16 cellular contexts compared by ENCODE assay signal in genomic region chr1:241839369-241839990, GRCh38. TPM values are rescaled to one million over a fixed set of nuclear protein-coding genes. Genes with fewer than 3 reads are reported as not detected.
DNase-seq lines count a peak whose midpoint lies in the region; ATAC-seq lines count a peak whose summit lies in the region.
"Had no signal": no experiment of that assay in that cellular context is flagged by ENCODE, and none has a peak within 500 bp of the region (broad histone marks: within the 10 kb centered on the region; RNA-seq: fewer than 3 reads in every experiment).

No MANE protein-coding gene starts in this region.

- peak overlapping the region in 1 of 2 donors; percentile 55 for H3K27ac Mint-ChIP-seq in stimulated activated naive CD8-positive, alpha-beta T cell treated with anti-CD3 and anti-CD28 coated beads, Interleukin-15, amount 100 ng/mL, for 72 hours

- H3K9me3 Mint-ChIP-seq in stimulated activated naive CD8-positive, alpha-beta T cell treated with anti-CD3 and anti-CD28 coated beads, Interleukin-15, amount 100 ng/mL, for 72 hours, result no peaks in the 10 kb centered on the region
- H3K9me3 Mint-ChIP-seq: activated T-cell treated with anti-CD3 and anti-CD28 coated beads, Interleukin-2, amount 50 U/mL, for 4 hours had no signal

- H3K27me3 Mint-ChIP-seq in stimulated activated naive CD8-positive, alpha-beta T cell treated with anti-CD3 and anti-CD28 coated beads, Interleukin-15, amount 100 ng/mL, for 72 hours, result peaks cover 15% of the 10 kb centered on the region

- DNase-seq in stimulated activated naive CD8-positive, alpha-beta T cell treated with anti-CD3 and anti-CD28 coated beads, Interleukin-15, amount 100 ng/mL, for 72 hours, result no peak
- DNase-seq in stimulated activated naive CD8-positive, alpha-beta T cell treated with anti-CD3 and anti-CD28 coated beads, Interleukin-15, Interleukin-2, amounts not matched to agents 100 U/mL and 50 U/mL, for 24 hours, result no peak
- DNase-seq in M059J (ENCODE audit: low read depth) (peak; percentile 18), foreskin melanocyte (no peak), SK-N-DZ (ENCODE audit: low spot score) (no peak), GF-D8 (lab: John Stamatoyannopoulos, UW) (no peak)
- DNase-seq in activated CD8-positive, alpha-beta memory T cell treated with anti-CD3 and anti-CD28 coated beads, Interleukin-2, amount 50 U/mL, for 48 hours, result no peak
- DNase-seq: ACHN; activated CD4-positive, CD25-positive, alpha-beta regulatory T cell; activated T-cell treated with anti-CD3 and anti-CD28 coated beads, Interleukin-2, amount 50 U/mL, for 4 hours; effector memory CD4-positive, alpha-beta T cell; NCI-H187; SK-N-SH; stimulated activated CD4-positive, alpha-beta T cell treated with anti-CD3 and anti-CD28 coated beads, Interleukin-2, amount 100 ng/mL, for 24 hours had no signal

- H3K4me3 Mint-ChIP-seq in stimulated activated naive CD8-positive, alpha-beta T cell treated with anti-CD3 and anti-CD28 coated beads, Interleukin-15, amount 100 ng/mL, for 72 hours, result no peak overlapping the region
- H3K4me3 Mint-ChIP-seq: activated T-cell treated with anti-CD3 and anti-CD28 coated beads, Interleukin-2, amount 50 U/mL, for 4 hours had no signal

- peaks cover 10% of the 10 kb centered on the region for H3K4me1 Mint-ChIP-seq in stimulated activated naive CD8-positive, alpha-beta T cell treated with anti-CD3 and anti-CD28 coated beads, Interleukin-15, amount 100 ng/mL, for 72 hours

- peak; percentile 70 for ATAC-seq in stimulated activated naive CD8-positive, alpha-beta T cell treated with anti-CD3 and anti-CD28 coated beads, Interleukin-15, amount 100 ng/mL, for 72 hours
- ATAC-seq in stimulated activated naive CD8-positive, alpha-beta T cell treated with anti-CD3 and anti-CD28 coated beads, Interleukin-15, Interleukin-2, amounts not matched to agents 100 U/mL and 50 U/mL, for 24 hours, result no peak
- ATAC-seq in HG02759 (IDR thresholded peaks at IDR 0.05; ENCODE audit: unreplicated experiment), result peak; percentile 87
- ATAC-seq: gastroesophageal sphincter had no signal

RNA-seq across cellular contexts. Expression of gene EXO1, which starts 8.5 kb away (rescaled TPM):
- total RNA-seq in M059J (2014; rRNA removed; shearing (Covaris generic)), result 25.0 and 36.8 TPM in 2 replicates
- 63.6 and 68.9 TPM in 2 replicates for polyA plus RNA-seq in SK-N-DZ (2014; cell fraction: cytosol; rRNA removed)
- polyA plus RNA-seq in SK-N-DZ (2014; cell fraction: nucleus; rRNA removed), result 38.2 and 39.9 TPM in 2 replicates
